ENCODE assay signal across 12 cellular contexts in genomic region chr6:10643214-10643641, GRCh38. TPM values are rescaled to one million over a fixed set of nuclear protein-coding genes. Genes with fewer than 3 reads are reported as not detected.
DNase-seq lines count a peak whose midpoint lies in the region; ATAC-seq and TF ChIP-seq lines count a peak whose summit lies in the region.
"Had no signal": no experiment of that assay in that cellular context is flagged by ENCODE, and none has a peak within 500 bp of the region (broad histone marks: within the 10 kb centered on the region; RNA-seq: fewer than 3 reads in every experiment).

No MANE protein-coding gene starts in this region.

- no peak for DNase-seq in activated naive CD8-positive, alpha-beta T cell treated with anti-CD3 and anti-CD28 coated beads, Interleukin-2, amount 10 ng/mL, durations not matched to agents 7 days and 5 days
- DNase-seq in activated naive CD8-positive, alpha-beta T cell treated with anti-CD3 and anti-CD28 coated beads for 36 hours = no peak
- DNase-seq in NCI-H146 treated with DMSO at 0.1 percent for 48 hours (lab: John Stamatoyannopoulos, UW; ENCODE audit: unreplicated experiment) = no peak
- DNase-seq in activated CD4-positive, alpha-beta T cell treated with anti-CD3 and anti-CD28 coated beads, Interleukin-2, amount 50 U/mL, for 1 hour = no peak
- DNase-seq in HuH-7 (ENCODE audit: low spot score) = no peak
- DNase-seq in amygdala (lab: John Stamatoyannopoulos, UW) = no peak
- DNase-seq: 8988T, NCI-H2171, ovary had no signal

- H3K27ac Mint-ChIP-seq in activated naive CD8-positive, alpha-beta T cell treated with anti-CD3 and anti-CD28 coated beads, Interleukin-2, amount 10 ng/mL, durations not matched to agents 7 days and 5 days = peak overlapping the region; percentile 2
- no peak overlapping the region for H3K27ac Mint-ChIP-seq in activated naive CD8-positive, alpha-beta T cell treated with anti-CD3 and anti-CD28 coated beads for 36 hours
- H3K27ac Mint-ChIP-seq: activated naive CD4-positive, alpha-beta T cell treated with anti-CD3 and anti-CD28 coated beads, Interleukin-2, amount 50 U/mL, for 24 hours had no signal

- H3K36me3 Mint-ChIP-seq in activated naive CD8-positive, alpha-beta T cell treated with anti-CD3 and anti-CD28 coated beads, Interleukin-2, amount 10 ng/mL, durations not matched to agents 7 days and 5 days = peaks cover 6% of the 10 kb centered on the region
- H3K36me3 Mint-ChIP-seq in activated naive CD8-positive, alpha-beta T cell treated with anti-CD3 and anti-CD28 coated beads for 36 hours = no peaks in the 10 kb centered on the region
- H3K36me3 Mint-ChIP-seq: activated naive CD4-positive, alpha-beta T cell treated with anti-CD3 and anti-CD28 coated beads, Interleukin-2, amount 50 U/mL, for 24 hours had no signal

- peaks cover 8% of the 10 kb centered on the region for H3K9me3 Mint-ChIP-seq in activated naive CD8-positive, alpha-beta T cell treated with anti-CD3 and anti-CD28 coated beads, Interleukin-2, amount 10 ng/mL, durations not matched to agents 7 days and 5 days
- no peaks in the 10 kb centered on the region for H3K9me3 Mint-ChIP-seq in activated naive CD8-positive, alpha-beta T cell treated with anti-CD3 and anti-CD28 coated beads for 36 hours
- H3K9me3 Mint-ChIP-seq: activated naive CD4-positive, alpha-beta T cell treated with anti-CD3 and anti-CD28 coated beads, Interleukin-2, amount 50 U/mL, for 24 hours had no signal

- H3K4me1 Mint-ChIP-seq in activated naive CD8-positive, alpha-beta T cell treated with anti-CD3 and anti-CD28 coated beads, Interleukin-2, amount 10 ng/mL, durations not matched to agents 7 days and 5 days = peaks cover 21% of the 10 kb centered on the region
- H3K4me1 Mint-ChIP-seq in activated naive CD8-positive, alpha-beta T cell treated with anti-CD3 and anti-CD28 coated beads for 36 hours = peaks cover 12% of the 10 kb centered on the region

- peak overlapping the region; percentile 21 for H3K4me3 Mint-ChIP-seq in activated naive CD8-positive, alpha-beta T cell treated with anti-CD3 and anti-CD28 coated beads, Interleukin-2, amount 10 ng/mL, durations not matched to agents 7 days and 5 days
- H3K4me3 Mint-ChIP-seq in activated naive CD8-positive, alpha-beta T cell treated with anti-CD3 and anti-CD28 coated beads for 36 hours = no peak overlapping the region
- H3K4me3 Mint-ChIP-seq: activated naive CD4-positive, alpha-beta T cell treated with anti-CD3 and anti-CD28 coated beads, Interleukin-2, amount 50 U/mL, for 24 hours had no signal

- ATAC-seq in activated naive CD8-positive, alpha-beta T cell treated with anti-CD3 and anti-CD28 coated beads, Interleukin-2, amount 10 ng/mL, durations not matched to agents 7 days and 5 days (ENCODE audit: low read depth) = no peak
- peak; percentile 72 for ATAC-seq in HG03097 (IDR thresholded peaks at IDR 0.05; ENCODE audit: low FRiP score, unreplicated experiment)

- no peaks in the 10 kb centered on the region for H3K27me3 Mint-ChIP-seq in activated naive CD8-positive, alpha-beta T cell treated with anti-CD3 and anti-CD28 coated beads, Interleukin-2, amount 10 ng/mL, durations not matched to agents 7 days and 5 days
- peaks cover 9% of the 10 kb centered on the region for H3K27me3 Mint-ChIP-seq in activated naive CD8-positive, alpha-beta T cell treated with anti-CD3 and anti-CD28 coated beads for 36 hours

- POLR2A ChIA-PET in activated naive CD8-positive, alpha-beta T cell treated with anti-CD3 and anti-CD28 coated beads, Interleukin-2, amount 10 ng/mL, durations not matched to agents 7 days and 5 days (lab: Charles Lee) = no interaction called here

TF ChIP-seq in PFSK-1, 5 proteins besides CTCF, POLR2A, EP300 and RAD21:
- peak; percentile 63; the same call in 1 of the 2 replicates for TF ChIP-seq SIN3A (IDR thresholded peaks at IDR 0.05; ENCODE audit: borderline replicate concordance, insufficient read depth, low read length)
- no peak for TF ChIP-seq FOXP2 (optimal IDR thresholded peaks at IDR 0.05; ENCODE audit: borderline replicate concordance, extremely low read depth, extremely low read length, insufficient read depth)

RNA-seq across cellular contexts. Expression of gene C6orf52, which starts 51.2 kb away (rescaled TPM):
- total RNA-seq in activated naive CD8-positive, alpha-beta T cell treated with anti-CD3 and anti-CD28 coated beads, Interleukin-2, amount 10 ng/mL, durations not matched to agents 7 days and 5 days = 1 to 10 TPM in 1 of 2 experiments, under 1 TPM in 1; 0.54 to 3.0 TPM
- total RNA-seq in activated naive CD8-positive, alpha-beta T cell treated with anti-CD3 and anti-CD28 coated beads for 36 hours = 1 to 10 TPM; 5.7 to 6.3 TPM
- 1.6 TPM for polyA plus RNA-seq in PFSK-1 (2012; ENCODE audit: insufficient read length, low read depth)

RNA-seq across cellular contexts. Expression of gene PAK1IP1, which starts 51.5 kb away (rescaled TPM):
- 10 to 100 TPM; 11.1 to 11.6 TPM for total RNA-seq in activated naive CD8-positive, alpha-beta T cell treated with anti-CD3 and anti-CD28 coated beads, Interleukin-2, amount 10 ng/mL, durations not matched to agents 7 days and 5 days
- 10 to 100 TPM; 58.5 to 60.2 TPM for total RNA-seq in activated naive CD8-positive, alpha-beta T cell treated with anti-CD3 and anti-CD28 coated beads for 36 hours
- 33.6 TPM for polyA plus RNA-seq in PFSK-1 (2012; ENCODE audit: insufficient read length, low read depth)

Comparison
In these comparisons a context has a peak if more than half of its experiments do, and no peak if none do; other contexts are left out.
1. RNA of gene PAK1IP1, which starts 51.5 kb away (total RNA-seq): 58.5 to 60.2 TPM in activated naive CD8-positive, alpha-beta T cell treated with anti-CD3 and anti-CD28 coated beads for 36 hours; 11.1 to 11.6 TPM in activated naive CD8-positive, alpha-beta T cell treated with anti-CD3 and anti-CD28 coated beads, Interleukin-2, amount 10 ng/mL, durations not matched to agents 7 days and 5 days; every median in the first group is over 4 times any median in the second.